ENCODE assay signal across 8 cellular contexts in the genomic region with DNA sequence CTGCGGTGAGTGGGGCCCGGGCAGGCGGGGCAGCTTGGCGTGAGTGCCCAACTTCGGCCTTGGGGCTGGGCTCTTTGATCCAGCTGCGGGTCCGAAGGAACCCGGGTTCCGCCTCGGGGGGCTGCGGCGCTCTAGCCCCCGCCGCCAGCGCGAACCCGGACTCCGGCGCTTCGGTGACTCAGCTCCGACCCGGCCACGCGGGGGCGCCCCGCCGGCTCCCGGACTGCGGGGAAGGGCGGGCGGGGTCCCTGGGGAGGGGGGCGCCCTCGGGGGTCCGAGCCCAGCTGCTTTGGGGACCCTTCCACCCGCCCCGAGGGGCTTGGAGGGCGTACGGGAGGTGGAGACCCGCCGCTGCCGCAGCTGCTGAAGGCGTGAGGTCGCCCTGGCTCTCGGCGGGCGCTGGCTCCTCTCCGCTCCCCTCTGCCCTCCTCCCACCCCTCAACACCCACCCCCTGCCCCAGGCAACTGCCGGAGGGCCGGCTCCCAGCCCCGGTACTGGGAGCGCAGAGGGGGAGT. TPM values are rescaled to one million over a fixed set of nuclear protein-coding genes. Genes with fewer than 3 reads are reported as not detected.
DNase-seq lines count a peak whose midpoint lies in the region; FAIRE-seq and TF ChIP-seq lines count a peak whose summit lies in the region.

No MANE protein-coding gene starts in this region.

- peaks cover 2% of the 10 kb centered on the region for H3K36me3 Mint-ChIP-seq in astrocyte (ENCODE audit: low read depth, unreplicated experiment)

- peak overlapping the region; percentile 85 for H3K4me3 Mint-ChIP-seq in astrocyte (ENCODE audit: unreplicated experiment)

- peak overlapping the region; percentile 53 for H2AFZ ChIP-seq in astrocyte (ENCODE audit: low read depth, low read length)

- H3K4me1 ChIP-seq in astrocyte (ENCODE audit: insufficient read depth, low read length), result peaks cover 17% of the 10 kb centered on the region
- peaks cover 0 to 65% (median 39%) of the 10 kb centered on the region in 6 donors for H3K4me1 ChIP-seq in spleen

- no peaks in the 10 kb centered on the region for H3K27me3 ChIP-seq in astrocyte (ENCODE audit: insufficient read depth, low read length)
- H3K27me3 ChIP-seq in spleen (replicated peaks in 1 of 7), result peaks cover 0 to 29% (median 4%) of the 10 kb centered on the region in 7 donors

- no peaks in the 10 kb centered on the region for H3K9me3 Mint-ChIP-seq in astrocyte (ENCODE audit: unreplicated experiment)

- peaks cover 26% of the 10 kb centered on the region for H4K20me1 ChIP-seq in astrocyte (ENCODE audit: insufficient read depth, low read length)

- peaks cover 15% of the 10 kb centered on the region for H3K27me3 Mint-ChIP-seq in astrocyte (ENCODE audit: low read depth, unreplicated experiment)

- H3K27ac ChIP-seq in astrocyte (ENCODE audit: low read depth, low read length) (peak overlapping the region; percentile 49), spleen (peak overlapping the region; percentile 53 to 91 (median 83))

- peak overlapping the region; percentile 52 for H3K4me3 ChIP-seq in HFF-Myc (replicated peaks; ENCODE audit: low read depth, low read length)
- peak overlapping the region; percentile 62 for H3K4me3 ChIP-seq in astrocyte (ENCODE audit: insufficient read depth, low read depth, low read length)
- H3K4me3 ChIP-seq in iPS-18c (ENCODE audit: insufficient read depth, low read depth, low read length), result peak overlapping the region; percentile 65
- H3K4me3 ChIP-seq in spleen, result peak overlapping the region; percentile 55 to 87 (median 68)

- TF ChIP-seq CTCF in D721Med (IDR thresholded peaks at IDR 0.05; ENCODE audit: insufficient read depth, missing control alignments), result peak; percentile 39
- peak; percentile 43 for TF ChIP-seq CTCF in HFF-Myc (IDR thresholded peaks at IDR 0.05; ENCODE audit: low read depth, low read length, missing control alignments)
- no peak for TF ChIP-seq CTCF in astrocyte (IDR thresholded peaks at IDR 0.05; ENCODE audit: insufficient read depth, low read depth, low read length)
- peak in 8 of 11 experiments; percentile 18 to 78 (median 68) for TF ChIP-seq CTCF in spleen (IDR thresholded peaks at IDR 0.05 in 8 of 11, conservative IDR thresholded peaks at IDR 0.05 in 3 of 11)

- intact Hi-C loops in spleen (cut with DNase I; ENCODE audit: low total_unique reads), result no loop called here

- no peak overlapping the region for H3K27ac Mint-ChIP-seq in astrocyte (ENCODE audit: unreplicated experiment)

- H3K36me3 ChIP-seq in astrocyte (ENCODE audit: insufficient read depth, low read length), result no peaks in the 10 kb centered on the region
- no peaks in the 10 kb centered on the region for H3K36me3 ChIP-seq in spleen

- no peak for DNase-seq in D721Med (ENCODE audit: insufficient read length, low spot score)
- DNase-seq in HFF-Myc (ENCODE audit: extremely low read depth, low read depth), result no peak
- peak; percentile 49 for DNase-seq in SK-N-DZ (ENCODE audit: low spot score)
- DNase-seq in astrocyte (ENCODE audit: low read depth), result no peak
- DNase-seq in spleen, result peak; percentile 92
- DNase-seq in occipital lobe (lab: John Stamatoyannopoulos, UW), result no peak
- no peak for DNase-seq in germinal center (ENCODE audit: low spot score)

- peak overlapping the region; percentile 79 for H3K9ac ChIP-seq in astrocyte (ENCODE audit: low read length)

- peaks cover 4% of the 10 kb centered on the region for H3K4me1 Mint-ChIP-seq in astrocyte (ENCODE audit: low read depth, unreplicated experiment)

- 0 to 1% (median 1%) methylated on average over 10 to 51 of the region's 51 CpGs for whole genome bisulfite sequencing in spleen, 5 donors

- H3K9me3 ChIP-seq in astrocyte (ENCODE audit: insufficient read depth, low read depth, low read length), result no peaks in the 10 kb centered on the region
- no peaks in the 10 kb centered on the region for H3K9me3 ChIP-seq in iPS-18c (ENCODE audit: control insufficient read depth, insufficient read depth, low read length)
- H3K9me3 ChIP-seq in spleen, result no peaks in the 10 kb centered on the region

- TF ChIP-seq POLR2A in spleen (IDR thresholded peaks at IDR 0.05), result no peak

- FAIRE-seq in D721Med (lab: Jason Lieb, UNC) (no peak), astrocyte (lab: Jason Lieb, UNC) (no peak)

- peaks cover 12% of the 10 kb centered on the region for H3K79me2 ChIP-seq in astrocyte (ENCODE audit: insufficient read depth, low read length)

- peak overlapping the region; percentile 86 for H3K4me2 ChIP-seq in astrocyte (ENCODE audit: low read length)

RNA-seq across cellular contexts. Expression of gene CPNE2, which starts 0.5 kb away (rescaled TPM):
- polyA plus RNA-seq in SK-N-DZ (2014; cell fraction: cytosol; rRNA removed), result 44.8 and 47.5 TPM in 2 replicates
- polyA plus RNA-seq in SK-N-DZ (2014; cell fraction: nucleus; rRNA removed), result 25.9 and 29.3 TPM in 2 replicates
- total RNA-seq in astrocyte (17.0 and 19.3 TPM in 2 replicates), spleen (10 to 100 TPM; 25.2 to 46.5 (median 34.8) TPM), occipital lobe (40.6 TPM)
- polyA plus RNA-seq in spleen, result 10 to 100 TPM; 13.3 to 29.0 (median 21.7) TPM

Comparison
In these comparisons a context has a peak if more than half of its experiments do, and no peak if none do; other contexts are left out.
1. DNase-seq: peak in SK-N-DZ (single experiment) and spleen (single experiment); none in D721Med (single experiment), HFF-Myc (single experiment), astrocyte (single experiment), occipital lobe (single experiment) and germinal center (single experiment).
2. Peak in every context shown above with its lines, with median percentiles within 50 percentile points of each other: H3K4me3 ChIP-seq.